9 cellular contexts compared by ENCODE assay signal in genomic region chr7:50068026-50068425, GRCh38. TPM values are rescaled to one million over a fixed set of nuclear protein-coding genes. Genes with fewer than 3 reads are reported as not detected.
DNase-seq lines count a peak whose midpoint lies in the region; ATAC-seq, FAIRE-seq and TF ChIP-seq lines count a peak whose summit lies in the region.
"Had no signal": no experiment of that assay in that cellular context is flagged by ENCODE, and none has a peak within 500 bp of the region (broad histone marks: within the 10 kb centered on the region; RNA-seq: fewer than 3 reads in every experiment).

No MANE protein-coding gene starts in this region.

- H3K27ac Mint-ChIP-seq in stimulated activated memory B cell treated with anti-CD40 and anti-IgM and Interleukin-4, amounts not matched to agents 10 μg/mL and 1 μg/mL and 100 μg/mL, for 72 hours: peak overlapping the region; percentile 83

- no peaks in the 10 kb centered on the region for H3K27me3 Mint-ChIP-seq in stimulated activated memory B cell treated with anti-CD40 and anti-IgM and Interleukin-4, amounts not matched to agents 10 μg/mL and 1 μg/mL and 100 μg/mL, for 72 hours

- peak; percentile 38 for TF ChIP-seq CTCF in fibroblast of the aortic adventitia (IDR thresholded peaks at IDR 0.05; ENCODE audit: insufficient read depth, low read length)

- H3K4me1 Mint-ChIP-seq in stimulated activated memory B cell treated with anti-CD40 and anti-IgM and Interleukin-4, amounts not matched to agents 10 μg/mL and 1 μg/mL and 100 μg/mL, for 72 hours: peaks cover 21% of the 10 kb centered on the region

- peak overlapping the region; percentile 79 for H3K4me3 Mint-ChIP-seq in stimulated activated memory B cell treated with anti-CD40 and anti-IgM and Interleukin-4, amounts not matched to agents 10 μg/mL and 1 μg/mL and 100 μg/mL, for 72 hours

- H3K9me3 Mint-ChIP-seq in stimulated activated memory B cell treated with anti-CD40 and anti-IgM and Interleukin-4, amounts not matched to agents 10 μg/mL and 1 μg/mL and 100 μg/mL, for 72 hours: peaks cover 12% of the 10 kb centered on the region

- no peak for FAIRE-seq in HTR-8/SVneo (lab: Jason Lieb, UNC)

- peak; percentile 5 for DNase-seq in NCI-H1092 treated with DMSO at 0.1 percent for 48 hours (lab: John Stamatoyannopoulos, UW)
- DNase-seq in NCI-H1092 (lab: John Stamatoyannopoulos, UW): no peak
- DNase-seq in fibroblast of the aortic adventitia (ENCODE audit: low read depth): peak; percentile 7
- DNase-seq in HCEC 1CT: no peak
- no peak for DNase-seq in HTR-8/SVneo (ENCODE audit: insufficient read length, low spot score)

- H3K4me3 ChIP-seq in fibroblast of the aortic adventitia (ENCODE audit: low read depth, low read length): no peak overlapping the region

- peaks cover under 1% of the 10 kb centered on the region for H3K36me3 Mint-ChIP-seq in stimulated activated memory B cell treated with anti-CD40 and anti-IgM and Interleukin-4, amounts not matched to agents 10 μg/mL and 1 μg/mL and 100 μg/mL, for 72 hours

- peak; percentile 53 for ATAC-seq in HG02885 (IDR thresholded peaks at IDR 0.05; ENCODE audit: poor library complexity, unreplicated experiment)
- peak; percentile 88 for ATAC-seq in SK-N-SH treated with all-trans-retinoic acid at 6 μM for 48 hours
- peak; percentile 61 for ATAC-seq in stimulated activated memory B cell treated with anti-CD40 and anti-IgM and Interleukin-4, amounts not matched to agents 10 μg/mL and 1 μg/mL and 100 μg/mL, for 72 hours

TF ChIP-seq in SK-N-SH treated with all-trans-retinoic acid at 6 μM for 48 hours, 23 proteins besides CTCF, POLR2A, EP300 and RAD21:
- no peak for TF ChIP-seq BACH2 (CRISPR knock-in tag; IDR thresholded peaks at IDR 0.05; ENCODE audit: borderline replicate concordance)
- TF ChIP-seq CREB5 (CRISPR knock-in tag; IDR thresholded peaks at IDR 0.05; ENCODE audit: low read depth): no peak
- no peak for TF ChIP-seq OSR1 (CRISPR knock-in tag; IDR thresholded peaks at IDR 0.05)
- TF ChIP-seq ZNF70 (CRISPR knock-in tag; IDR thresholded peaks at IDR 0.05): no peak
- TF ChIP-seq ZFP3 (CRISPR knock-in tag; IDR thresholded peaks at IDR 0.05): no peak
- TF ChIP-seq ISL1 (CRISPR knock-in tag; IDR thresholded peaks at IDR 0.05): no peak
- TF ChIP-seq POU6F1 (CRISPR knock-in tag; IDR thresholded peaks at IDR 0.05; ENCODE audit: borderline replicate concordance, low read depth): no peak
- TF ChIP-seq ZNF565 (CRISPR knock-in tag; conservative IDR thresholded peaks at IDR 0.05; ENCODE audit: low read depth): no peak
- TF ChIP-seq TSHZ2 (CRISPR knock-in tag; IDR thresholded peaks at IDR 0.05): no peak
- TF ChIP-seq ZFP30 (CRISPR knock-in tag; IDR thresholded peaks at IDR 0.05): no peak
- TF ChIP-seq TOX (CRISPR knock-in tag; IDR thresholded peaks at IDR 0.05; ENCODE audit: borderline replicate concordance): no peak
- TF ChIP-seq PPARA (CRISPR knock-in tag; IDR thresholded peaks at IDR 0.05; ENCODE audit: borderline replicate concordance): no peak
- no peak for TF ChIP-seq CSDC2 (CRISPR knock-in tag; IDR thresholded peaks at IDR 0.05)
- TF ChIP-seq RARB (CRISPR knock-in tag; IDR thresholded peaks at IDR 0.05): no peak
- TF ChIP-seq PATZ1 (CRISPR knock-in tag; IDR thresholded peaks at IDR 0.05; ENCODE audit: borderline replicate concordance): no peak
- TF ChIP-seq ESRRG (CRISPR knock-in tag; IDR thresholded peaks at IDR 0.05): no peak
- TF ChIP-seq ZC3H10 (CRISPR knock-in tag; IDR thresholded peaks at IDR 0.05): no peak
- no peak for TF ChIP-seq SNAI2 (CRISPR knock-in tag; IDR thresholded peaks at IDR 0.05)

RNA-seq across cellular contexts. Expression of gene ZPBP, which starts 25.0 kb away (rescaled TPM):
- not detected in 2 replicates for total RNA-seq in fibroblast of the aortic adventitia (ENCODE audit: low replicate concordance)
- total RNA-seq: T-helper 2 cell treated with Interferon-gamma antibody and Interleukin-4, amounts not matched to agents 100 ng/mL and 5 ng/mL, for 36 hours had no signal

Comparison
In these comparisons a context has a peak if more than half of its experiments do, and no peak if none do; other contexts are left out.
1. DNase-seq: peak in NCI-H1092 treated with DMSO at 0.1 percent for 48 hours (single experiment) and fibroblast of the aortic adventitia (single experiment); none in NCI-H1092 (single experiment), HCEC 1CT (single experiment) and HTR-8/SVneo (single experiment).
2. Peak in every context shown above with its lines, with median percentiles within 50 percentile points of each other: ATAC-seq.